Comparison of ENCODE assay signal across 30 cellular contexts in genomic region chr6:137573739-137574138, GRCh38.
"Had no signal": no experiment of that assay in that cellular context is flagged by ENCODE, and none has a peak within 500 bp of the region (broad histone marks: within the 10 kb centered on the region; RNA-seq: fewer than 3 reads in every experiment).

No MANE protein-coding gene starts in this region.

- H3K27ac Mint-ChIP-seq: natural killer cell; nephron; neural progenitor cell; progenitor cell of endocrine pancreas; stimulated activated memory B cell treated with anti-CD40 and anti-IgM and Interleukin-4, amounts not matched to agents 10 μg/mL and 1 μg/mL and 100 μg/mL, for 72 hours; stimulated activated naive CD8-positive, alpha-beta T cell treated with anti-CD3 and anti-CD28 coated beads, Interleukin-15, amount 100 ng/mL, for 72 hours; type B pancreatic cell had no signal

- H3K9me3 Mint-ChIP-seq: natural killer cell; nephron; neural progenitor cell; stimulated activated memory B cell treated with anti-CD40 and anti-IgM and Interleukin-4, amounts not matched to agents 10 μg/mL and 1 μg/mL and 100 μg/mL, for 72 hours; stimulated activated naive CD8-positive, alpha-beta T cell treated with anti-CD3 and anti-CD28 coated beads, Interleukin-15, amount 100 ng/mL, for 72 hours; type B pancreatic cell had no signal

- H3K4me2 ChIP-seq: neural progenitor cell had no signal

- H3K4me3 Mint-ChIP-seq: natural killer cell; nephron; neural progenitor cell; stimulated activated memory B cell treated with anti-CD40 and anti-IgM and Interleukin-4, amounts not matched to agents 10 μg/mL and 1 μg/mL and 100 μg/mL, for 72 hours; stimulated activated naive CD8-positive, alpha-beta T cell treated with anti-CD3 and anti-CD28 coated beads, Interleukin-15, amount 100 ng/mL, for 72 hours; type B pancreatic cell had no signal

- H3K9me3 ChIP-seq: ovary, psoas muscle, right lobe of liver, sigmoid colon, suprapubic skin, testis, tibial artery, transverse colon, upper lobe of right lung, vagina had no signal

- H2AFZ ChIP-seq: neural progenitor cell, parathyroid adenoma had no signal

- H3K4me1 ChIP-seq: parathyroid adenoma, psoas muscle, right lobe of liver, suprapubic skin, testis, tibial artery, upper lobe of right lung, vagina had no signal

- ATAC-seq: natural killer cell; psoas muscle; right cardiac atrium; right lobe of liver; stimulated activated memory B cell treated with anti-CD40 and anti-IgM and Interleukin-4, amounts not matched to agents 10 μg/mL and 1 μg/mL and 100 μg/mL, for 72 hours; stimulated activated naive CD8-positive, alpha-beta T cell treated with anti-CD3 and anti-CD28 coated beads, Interleukin-15, amount 100 ng/mL, for 72 hours; stimulated activated naive CD8-positive, alpha-beta T cell treated with anti-CD3 and anti-CD28 coated beads, Interleukin-15, Interleukin-2, amounts not matched to agents 100 U/mL and 50 U/mL, for 24 hours; upper lobe of right lung had no signal

- H3K27me3 Mint-ChIP-seq: stimulated activated naive CD8-positive, alpha-beta T cell treated with anti-CD3 and anti-CD28 coated beads, Interleukin-15, amount 100 ng/mL, for 72 hours had no signal

- H3K36me3 ChIP-seq: neural progenitor cell, ovary, right lobe of liver, sigmoid colon, suprapubic skin, tibial artery, transverse colon, upper lobe of right lung, vagina had no signal

- H3K27me3 ChIP-seq: neural progenitor cell, ovary, right lobe of liver, sigmoid colon, testis, tibial artery, upper lobe of right lung, vagina had no signal

- FAIRE-seq: small intestine had no signal

- H3K9ac ChIP-seq: neural progenitor cell, parathyroid adenoma had no signal

- DNase-seq: natural killer cell; occipital lobe; ovary; posterior cingulate gyrus; psoas muscle; right cardiac atrium; right lobe of liver; sigmoid colon; small intestine; stimulated activated CD4-positive, alpha-beta T cell treated with anti-CD3 and anti-CD28 coated beads, Interleukin-12 subunit alpha, Interleukin-12 subunit beta, amount 100 ng/mL, for 4 hours; stimulated activated CD4-positive, alpha-beta T cell treated with anti-CD3 and anti-CD28 coated beads, Interleukin-1b, Interleukin-23, amount 100 ng/mL, for 48 hours; stimulated activated CD4-positive, alpha-beta T cell treated with anti-CD3 and anti-CD28 coated beads, Interleukin-4, amount 100 ng/mL, for 1 hour; stimulated activated CD4-positive, alpha-beta T cell treated with anti-CD3 and anti-CD28 coated beads, Interleukin-4, amount 100 ng/mL, for 4 hours; stimulated activated CD8-positive, alpha-beta memory T cell treated with anti-CD3 and anti-CD28 coated beads, Interleukin-4, amount 100 ng/mL, for 48 hours; stimulated activated naive CD4-positive, alpha-beta T cell; stimulated activated naive CD8-positive, alpha-beta T cell treated with anti-CD3 and anti-CD28 coated beads, Interleukin-15, amount 100 ng/mL, for 72 hours; stimulated activated naive CD8-positive, alpha-beta T cell treated with anti-CD3 and anti-CD28 coated beads, Interleukin-15, Interleukin-2, amounts not matched to agents 100 U/mL and 50 U/mL, for 24 hours; substantia nigra; testis; tibial artery; transverse colon; upper lobe of right lung had no signal

- H3K36me3 Mint-ChIP-seq: natural killer cell; neural progenitor cell; stimulated activated memory B cell treated with anti-CD40 and anti-IgM and Interleukin-4, amounts not matched to agents 10 μg/mL and 1 μg/mL and 100 μg/mL, for 72 hours; type B pancreatic cell had no signal

- H3K4me3 ChIP-seq: neural progenitor cell, ovary, psoas muscle, right lobe of liver, sigmoid colon, suprapubic skin, testis, tibial artery, transverse colon, upper lobe of right lung, vagina had no signal

- H3K27ac ChIP-seq: neural progenitor cell, ovary, parathyroid adenoma, psoas muscle, right lobe of liver, sigmoid colon, suprapubic skin, testis, tibial artery, transverse colon, upper lobe of right lung, vagina had no signal

- H3K4me1 Mint-ChIP-seq: natural killer cell; nephron; neural progenitor cell; stimulated activated memory B cell treated with anti-CD40 and anti-IgM and Interleukin-4, amounts not matched to agents 10 μg/mL and 1 μg/mL and 100 μg/mL, for 72 hours; stimulated activated naive CD8-positive, alpha-beta T cell treated with anti-CD3 and anti-CD28 coated beads, Interleukin-15, amount 100 ng/mL, for 72 hours had no signal

- H3K79me2 ChIP-seq: parathyroid adenoma had no signal
